ENCODE assay signal across 13 cellular contexts in the genomic region with DNA sequence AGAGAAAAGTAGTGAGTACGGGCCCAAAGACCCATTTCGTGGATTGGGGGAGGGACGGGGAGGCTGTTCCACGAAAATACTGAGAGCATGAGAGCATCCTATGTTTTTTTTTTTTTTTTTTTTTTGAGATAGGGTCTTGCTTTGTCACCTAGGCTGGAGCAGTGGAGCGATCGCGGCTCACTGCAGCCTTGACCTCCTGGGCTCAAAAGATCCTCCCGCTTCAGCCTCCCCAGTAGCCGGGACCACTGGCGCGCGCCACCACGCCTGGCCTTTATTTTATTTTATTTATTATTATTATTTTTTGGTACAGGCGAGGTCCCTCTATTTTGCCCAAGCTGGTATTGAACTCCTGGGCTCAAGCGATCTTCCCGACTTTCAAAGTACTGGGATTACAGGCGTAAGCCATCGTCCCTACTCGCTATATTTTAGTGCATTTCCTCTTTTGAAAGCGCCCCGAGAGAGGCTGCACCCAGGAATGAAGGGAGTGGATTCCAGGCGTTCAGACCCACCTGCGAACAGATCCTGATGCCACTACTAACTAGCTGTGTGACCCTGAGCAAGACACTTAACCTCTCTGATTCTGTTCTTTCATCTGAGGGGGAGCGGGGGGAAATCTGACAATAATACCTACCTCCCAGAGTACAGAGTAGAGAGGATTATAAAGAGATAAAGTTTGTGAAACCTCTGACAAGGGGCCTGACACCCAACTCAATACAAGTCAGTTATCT. TPM values are rescaled to one million over a fixed set of nuclear protein-coding genes. Genes with fewer than 3 reads are reported as not detected.
A peak's percentile ranks its signal among the peaks of the same experiment; 100 is the strongest.
DNase-seq lines count a peak whose midpoint lies in the region; ATAC-seq and TF ChIP-seq lines count a peak whose summit lies in the region.
"Had no signal": no experiment of that assay in that cellular context is flagged by ENCODE, and none has a peak within 500 bp of the region (broad histone marks: within the 10 kb centered on the region; RNA-seq: fewer than 3 reads in every experiment).

No MANE protein-coding gene starts in this region.

- no peaks in the 10 kb centered on the region for H3K36me3 ChIP-seq in BLaER1 treated with 17β-estradiol and CSF1 and Interleukin-3, amounts not matched to agents 10 nM and 100 nM
- H3K36me3 ChIP-seq in GM23248 (ENCODE audit: low read depth) (no peaks in the 10 kb centered on the region), osteoblast (ENCODE audit: insufficient read depth, low read length) (no peaks in the 10 kb centered on the region), body of pancreas (replicated peaks in 1 of 2; ENCODE audit: insufficient read depth in 1 of 2, low read depth in 2 of 2) (no peaks in the 10 kb centered on the region)

- peak overlapping the region in 8 of 11 experiments; percentile 73 to 98 (median 85); a peak in 12 of 22 replicates for H3K4me2 ChIP-seq in BLaER1 treated with 17β-estradiol and CSF1 and Interleukin-3, amounts not matched to agents 10 nM and 100 nM
- H3K4me2 ChIP-seq in GM23248 (ENCODE audit: unreplicated experiment): peak overlapping the region; percentile 88
- peak overlapping the region; percentile 94 for H3K4me2 ChIP-seq in osteoblast (ENCODE audit: insufficient read depth, low read length)

- TF ChIP-seq CTCF in osteoblast (IDR thresholded peaks at IDR 0.05; ENCODE audit: extremely low read depth, low read depth, low read length) (no peak), progenitor cell of endocrine pancreas (IDR thresholded peaks at IDR 0.05; ENCODE audit: unreplicated experiment) (no peak), body of pancreas (IDR thresholded peaks at IDR 0.05) (no peak)

- peaks cover 0 to 83% (median 65%) of the 10 kb centered on the region in 11 experiments; a peak in 19 of 22 replicates for H4K20me1 ChIP-seq in BLaER1 treated with 17β-estradiol and CSF1 and Interleukin-3, amounts not matched to agents 10 nM and 100 nM
- H4K20me1 ChIP-seq in GM23248 (ENCODE audit: insufficient read depth) (no peaks in the 10 kb centered on the region), osteoblast (ENCODE audit: insufficient read depth, low read length) (no peaks in the 10 kb centered on the region)

- H3K9me3 ChIP-seq in BLaER1 treated with 17β-estradiol and CSF1 and Interleukin-3, amounts not matched to agents 10 nM and 100 nM (replicated peaks in 1 of 11): peaks cover 0 to 13% (median 0%) of the 10 kb centered on the region in 11 experiments; a peak in 5 of 22 replicates
- H3K9me3 ChIP-seq in GM23248 (ENCODE audit: low read depth): no peaks in the 10 kb centered on the region
- no peaks in the 10 kb centered on the region for H3K9me3 ChIP-seq in osteoblast (ENCODE audit: low read depth, low read length)
- no peaks in the 10 kb centered on the region for H3K9me3 ChIP-seq in body of pancreas

- H3K4me3 ChIP-seq in BLaER1 treated with 17β-estradiol and CSF1 and Interleukin-3, amounts not matched to agents 10 nM and 100 nM: peak overlapping the region in 3 of 10 experiments; percentile 40 to 53 (median 53); a peak in 3 of 20 replicates
- peak overlapping the region; percentile 68 for H3K4me3 ChIP-seq in GM23248
- H3K4me3 ChIP-seq in osteoblast (ENCODE audit: insufficient read depth, low read length): peak overlapping the region; percentile 71
- H3K4me3 ChIP-seq in body of pancreas: no peak overlapping the region

- peaks cover 59 to 99% of the 10 kb centered on the region in 2 donors for H3K27me3 Mint-ChIP-seq in effector memory CD8-positive, alpha-beta T cell
- H3K27me3 Mint-ChIP-seq in progenitor cell of endocrine pancreas: peaks cover 89% of the 10 kb centered on the region

- peak overlapping the region in 1 of 2 donors; percentile 69 for H3K27ac Mint-ChIP-seq in effector memory CD8-positive, alpha-beta T cell
- H3K27ac Mint-ChIP-seq in progenitor cell of endocrine pancreas: no peak overlapping the region
- H3K27ac Mint-ChIP-seq: T-cell had no signal

- H3F3A ChIP-seq in GM23248 (ENCODE audit: insufficient read depth): peaks cover 11% of the 10 kb centered on the region; the same call in 1 of the 2 replicates

- H2AFZ ChIP-seq in GM23248 (peak overlapping the region; percentile 92), osteoblast (ENCODE audit: low read length) (no peak overlapping the region)

- H3K9me3 Mint-ChIP-seq in effector memory CD8-positive, alpha-beta T cell: no peaks in the 10 kb centered on the region
- no peaks in the 10 kb centered on the region for H3K9me3 Mint-ChIP-seq in progenitor cell of endocrine pancreas (ENCODE audit: low read depth)
- H3K9me3 Mint-ChIP-seq: T-cell had no signal

- no peak for DNase-seq in GM23248
- no peak for DNase-seq in effector memory CD8-positive, alpha-beta T cell
- no peak for DNase-seq in osteoblast (ENCODE audit: insufficient read length, low spot score, missing footprints)
- DNase-seq in progenitor cell of endocrine pancreas (ENCODE audit: low spot score, unreplicated experiment): no peak
- DNase-seq in NCI-H2196 treated with DMSO at 0.1 percent for 48 hours (lab: John Stamatoyannopoulos, UW; ENCODE audit: unreplicated experiment): no peak
- no peak for DNase-seq in body of pancreas
- DNase-seq: activated naive CD4-positive, alpha-beta T cell treated with Interleukin-2 at 50 U/mL for 16 hours; midbrain; OCI-M1; stimulated activated CD4-positive, alpha-beta T cell treated with anti-CD3 and anti-CD28 coated beads, Interleukin-4, amount 100 ng/mL, for 4 hours; T-cell had no signal

- intact Hi-C loops in body of pancreas (cut with DNase I): no loop called here

- in situ Hi-C loops in GM23248 (cut with MboI): no loop called here

- no peaks in the 10 kb centered on the region for H3K79me2 ChIP-seq in GM23248 (ENCODE audit: insufficient read depth)
- no peaks in the 10 kb centered on the region for H3K79me2 ChIP-seq in osteoblast (ENCODE audit: insufficient read depth, low read length)

- peaks cover 13% of the 10 kb centered on the region for H3K36me3 Mint-ChIP-seq in effector memory CD8-positive, alpha-beta T cell (ENCODE audit: insufficient read depth)
- no peaks in the 10 kb centered on the region for H3K36me3 Mint-ChIP-seq in progenitor cell of endocrine pancreas (ENCODE audit: insufficient read depth)
- H3K36me3 Mint-ChIP-seq: T-cell had no signal

- no peak for TF ChIP-seq POLR2A in body of pancreas (IDR thresholded peaks at IDR 0.05)

- peaks cover 21 to 43% (median 25%) of the 10 kb centered on the region in 10 experiments; a peak in 19 of 20 replicates for H3K4me1 ChIP-seq in BLaER1 treated with 17β-estradiol and CSF1 and Interleukin-3, amounts not matched to agents 10 nM and 100 nM
- H3K4me1 ChIP-seq in GM23248 (ENCODE audit: insufficient read depth): peaks cover 12% of the 10 kb centered on the region
- peaks cover 16% of the 10 kb centered on the region for H3K4me1 ChIP-seq in osteoblast (ENCODE audit: insufficient read depth, low read length)
- peaks cover 31% of the 10 kb centered on the region for H3K4me1 ChIP-seq in body of pancreas

- H3K4me3 Mint-ChIP-seq in effector memory CD8-positive, alpha-beta T cell: peak overlapping the region; percentile 84 to 90
- no peak overlapping the region for H3K4me3 Mint-ChIP-seq in progenitor cell of endocrine pancreas (ENCODE audit: low read depth)

- H3K9ac ChIP-seq in BLaER1 treated with 17β-estradiol and CSF1 and Interleukin-3, amounts not matched to agents 10 nM and 100 nM: no peak overlapping the region
- peak overlapping the region; percentile 82 for H3K9ac ChIP-seq in GM23248

- peaks cover 88 to 100% (median 94%) of the 10 kb centered on the region in 11 experiments for H3K27me3 ChIP-seq in BLaER1 treated with 17β-estradiol and CSF1 and Interleukin-3, amounts not matched to agents 10 nM and 100 nM
- no peaks in the 10 kb centered on the region for H3K27me3 ChIP-seq in GM23248 (replicated peaks; ENCODE audit: insufficient read depth)
- peaks cover 44% of the 10 kb centered on the region for H3K27me3 ChIP-seq in osteoblast (ENCODE audit: insufficient read depth, low read length)
- peaks cover 0 to 53% of the 10 kb centered on the region in 2 donors for H3K27me3 ChIP-seq in body of pancreas

- ATAC-seq in effector memory CD8-positive, alpha-beta T cell (replicated peaks): no peak
- ATAC-seq in HG02840 (IDR thresholded peaks at IDR 0.05; ENCODE audit: low FRiP score, unreplicated experiment) (no peak), body of pancreas (no peak)

- WGBS in GM23248 (ENCODE audit: low coverage in 1 of 2, low lambda C conversion rate in 2 of 2, missing lambda C conversion rate in 2 of 2), 2 experiments: 80 to 81% methylated on average over 24 of the region's 24 CpGs
- WGBS in body of pancreas, 2 donors: 16 to 23% methylated on average over 24 of the region's 24 CpGs

- no peaks in the 10 kb centered on the region for H3K9me2 ChIP-seq in GM23248 (ENCODE audit: insufficient read depth)

- peaks cover 30 to 32% of the 10 kb centered on the region in 2 donors for H3K4me1 Mint-ChIP-seq in effector memory CD8-positive, alpha-beta T cell (ENCODE audit: low read depth in 2 of 2)
- peaks cover 20% of the 10 kb centered on the region for H3K4me1 Mint-ChIP-seq in progenitor cell of endocrine pancreas (ENCODE audit: low read depth)

- H3K27ac ChIP-seq in BLaER1 treated with 17β-estradiol and CSF1 and Interleukin-3, amounts not matched to agents 10 nM and 100 nM: no peak overlapping the region
- peak overlapping the region; percentile 91 for H3K27ac ChIP-seq in GM23248
- no peak overlapping the region for H3K27ac ChIP-seq in osteoblast (ENCODE audit: low read depth, low read length)
- no peak overlapping the region for H3K27ac ChIP-seq in body of pancreas

RNA-seq across cellular contexts. Expression of a gene that starts 5.4 kb away (rescaled TPM):
- total RNA-seq in GM23248 (2014; rRNA removed; shearing (Covaris generic)): 26.1 and 32.1 TPM in 2 replicates
- polyA plus RNA-seq in GM23248 (2016; fragmentation: Nextera tagmentation; extraction: Ambion mirVana): 16.8 and 17.2 TPM in 2 replicates
- total RNA-seq in osteoblast (2.9 and 3.8 TPM in 2 replicates), progenitor cell of endocrine pancreas (2.9 and 5.0 TPM in 2 replicates), body of pancreas (1 to 10 TPM; 3.9 to 7.6 TPM)
- total RNA-seq: T-cell had no signal

Comparison
In these comparisons a context has a peak if more than half of its experiments do, and no peak if none do; other contexts are left out.
1. H3K4me3 ChIP-seq: peak in GM23248 (single experiment) and osteoblast (single experiment); none in body of pancreas (0 of 2).
2. Peak in every context shown above with its lines, with median percentiles within 50 percentile points of each other: H3K4me2 ChIP-seq.